Comparison of ENCODE assay signal across 32 cellular contexts in genomic region chr17:42052478-42052877, GRCh38. TPM values are rescaled to one million over a fixed set of nuclear protein-coding genes. Genes with fewer than 3 reads are reported as not detected.
"Had no signal": no experiment of that assay in that cellular context is flagged by ENCODE, and none has a peak within 500 bp of the region (broad histone marks: within the 10 kb centered on the region; RNA-seq: fewer than 3 reads in every experiment).

No MANE protein-coding gene starts in this region.

- H3K36me3 ChIP-seq: esophagus muscularis mucosa, gastroesophageal sphincter, heart left ventricle, left lung, neutrophil, pancreas, thyroid gland had no signal

- DNase-seq: dermis blood vessel endothelial cell; effector memory CD4-positive, alpha-beta T cell; foreskin keratinocyte; heart left ventricle; kidney; left lung; mesenchymal stem cell; mucosa of descending colon; naive B cell; pancreas; stimulated activated CD4-positive, alpha-beta T cell treated with anti-CD3 and anti-CD28 coated beads, Interleukin-12 subunit alpha, Interleukin-12 subunit beta, amount 100 ng/mL, for 4 hours; stimulated activated CD4-positive, alpha-beta T cell treated with anti-CD3 and anti-CD28 coated beads, Interleukin-1b, Interleukin-23, amount 100 ng/mL, for 48 hours; stimulated activated CD4-positive, alpha-beta T cell treated with anti-CD3 and anti-CD28 coated beads, Interleukin-4, amount 100 ng/mL, for 1 hour; stimulated activated CD8-positive, alpha-beta memory T cell treated with anti-CD3 and anti-CD28 coated beads, Interleukin-4, amount 100 ng/mL, for 48 hours; stimulated activated naive CD4-positive, alpha-beta T cell; stimulated activated naive CD8-positive, alpha-beta T cell treated with anti-CD3 and anti-CD28 coated beads, Interleukin-15, amount 100 ng/mL, for 72 hours; thyroid gland; trophoblast cell had no signal

- H3K4me1 ChIP-seq: foreskin keratinocyte had no signal

- H3K4me3 Mint-ChIP-seq: stimulated activated naive CD8-positive, alpha-beta T cell treated with anti-CD3 and anti-CD28 coated beads, Interleukin-15, amount 100 ng/mL, for 72 hours had no signal

- FAIRE-seq: endothelial cell of umbilical vein, kidney, pancreas had no signal

- H3K79me2 ChIP-seq: hepatocyte had no signal

- H3K27ac ChIP-seq: coronary artery, esophagus muscularis mucosa, foreskin keratinocyte, gastroesophageal sphincter, heart left ventricle, hepatocyte, left lung, neutrophil, pancreas, thyroid gland had no signal

- H3K9me3 Mint-ChIP-seq: mesothelial cell of epicardium; natural killer cell treated with Interleukin-12 subunit alpha and Interleukin-12 subunit beta and Interleukin-15 and Interleukin-18, amount 100 ng/mL, for 72 hours; stimulated activated naive CD8-positive, alpha-beta T cell treated with anti-CD3 and anti-CD28 coated beads, Interleukin-15, amount 100 ng/mL, for 72 hours had no signal

- H3K27me3 ChIP-seq: pancreas, thyroid gland had no signal

- H3K4me2 ChIP-seq: hepatocyte, smooth muscle cell had no signal

- H3K36me3 Mint-ChIP-seq: mesothelial cell of epicardium; naive B cell; natural killer cell treated with Interleukin-12 subunit alpha and Interleukin-12 subunit beta and Interleukin-15 and Interleukin-18, amount 100 ng/mL, for 72 hours had no signal

- H2AFZ ChIP-seq: hepatocyte had no signal

- H3K4me3 ChIP-seq: coronary artery, esophagus muscularis mucosa, gastroesophageal sphincter, heart left ventricle, hepatocyte, left lung, mucosa of descending colon, pancreas, smooth muscle cell, thyroid gland had no signal

- H3K9me3 ChIP-seq: esophagus muscularis mucosa, gastroesophageal sphincter, heart left ventricle, left lung, mucosa of descending colon, neutrophil, pancreas, thyroid gland had no signal

- H3K27ac Mint-ChIP-seq: mesothelial cell of epicardium; naive B cell; natural killer cell treated with Interleukin-12 subunit alpha and Interleukin-12 subunit beta and Interleukin-15 and Interleukin-18, amount 100 ng/mL, for 72 hours; stimulated activated naive CD8-positive, alpha-beta T cell treated with anti-CD3 and anti-CD28 coated beads, Interleukin-15, amount 100 ng/mL, for 72 hours had no signal

- ATAC-seq: foreskin keratinocyte; gastroesophageal sphincter; heart left ventricle; mucosa of descending colon; natural killer cell treated with Interleukin-12 subunit alpha and Interleukin-12 subunit beta and Interleukin-15 and Interleukin-18, amount 100 ng/mL, for 72 hours; pancreas; sciatic nerve; stimulated activated naive CD8-positive, alpha-beta T cell treated with anti-CD3 and anti-CD28 coated beads, Interleukin-15, amount 100 ng/mL, for 72 hours had no signal

RNA-seq across cellular contexts. Expression of gene C17orf113, which starts 2.1 kb away (rescaled TPM):
- total RNA-seq: natural killer cell treated with Interleukin-12 subunit alpha and Interleukin-12 subunit beta and Interleukin-15 and Interleukin-18, amount 100 ng/mL, for 72 hours had no signal

RNA-seq across cellular contexts. Expression of gene ZNF385C, which starts 45.8 kb away (rescaled TPM):
- total RNA-seq: dermis blood vessel endothelial cell; endothelial cell of umbilical vein; epithelial cell of proximal tubule; gastroesophageal sphincter; lung microvascular endothelial cell; natural killer cell treated with Interleukin-12 subunit alpha and Interleukin-12 subunit beta and Interleukin-15 and Interleukin-18, amount 100 ng/mL, for 72 hours; omental fat pad; pulmonary artery endothelial cell had no signal
